Comparison of ENCODE assay signal across 26 cellular contexts in the genomic region with DNA sequence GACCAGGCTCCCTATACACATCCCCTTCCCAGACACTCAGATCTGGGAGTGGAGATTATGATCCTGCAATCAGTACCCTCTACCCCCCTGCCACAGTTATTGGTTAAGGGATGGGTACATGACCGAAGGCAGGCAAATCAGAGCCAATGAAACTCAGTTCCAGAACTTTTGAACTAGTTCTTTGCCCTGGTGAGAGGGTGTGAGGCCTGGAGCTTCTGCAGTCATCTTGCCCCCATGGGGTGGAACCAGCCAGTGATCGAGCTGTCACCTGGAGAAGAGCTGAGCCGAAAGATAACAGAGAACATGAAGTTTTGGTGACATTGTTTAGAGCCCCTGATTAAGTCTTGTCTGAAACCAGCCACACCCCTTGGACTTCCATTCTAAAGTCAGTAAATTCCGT.
DNase-seq lines count a peak whose midpoint lies in the region; ATAC-seq and TF ChIP-seq lines count a peak whose summit lies in the region.
"Had no signal": no experiment of that assay in that cellular context is flagged by ENCODE, and none has a peak within 500 bp of the region (broad histone marks: within the 10 kb centered on the region; RNA-seq: fewer than 3 reads in every experiment).

No MANE protein-coding gene starts in this region.

- TF ChIP-seq CTCF in RWPE1 (conservative IDR thresholded peaks at IDR 0.05; ENCODE audit: low read depth) (no peak), fibroblast of lung (conservative IDR thresholded peaks at IDR 0.05 in 1 of 2, IDR thresholded peaks at IDR 0.05 in 1 of 2; ENCODE audit: low read depth in 1 of 2, low read length in 2 of 2) (no peak), Peyer's patch (IDR thresholded peaks at IDR 0.05) (no peak)

- CTCF ChIA-PET in activated naive CD4-positive, alpha-beta T cell treated with anti-CD3 and anti-CD28 coated beads, Interleukin-2, amount 10 ng/mL, durations not matched to agents 7 days and 5 days (lab: Charles Lee) = interaction anchor here (0.6 kb wide), 1 partner anchor 17 kb away, joined by 4 read pairs; no protein-coding TSS in a partner anchor
- CTCF ChIA-PET in RWPE1 (lab: Yijun Ruan, JAX) = interaction anchor here (0.5 kb wide), 1 partner anchor 98 kb away, joined by 4 read pairs; no protein-coding TSS in a partner anchor

- no peak overlapping the region for H3K9ac ChIP-seq in fibroblast of lung (ENCODE audit: insufficient read depth, low read length)

- no peaks in the 10 kb centered on the region for H3K27me3 Mint-ChIP-seq in activated naive CD4-positive, alpha-beta T cell treated with anti-CD3 and anti-CD28 coated beads, Interleukin-2, amount 50 U/mL, for 24 hours
- H3K27me3 Mint-ChIP-seq in activated naive CD4-positive, alpha-beta T cell treated with anti-CD3 and anti-CD28 coated beads, Interleukin-2, amount 10 ng/mL, durations not matched to agents 7 days and 5 days = peaks cover 52% of the 10 kb centered on the region

- peaks cover 23% of the 10 kb centered on the region for H3K4me1 Mint-ChIP-seq in activated naive CD4-positive, alpha-beta T cell treated with anti-CD3 and anti-CD28 coated beads, Interleukin-2, amount 50 U/mL, for 24 hours
- peaks cover 26% of the 10 kb centered on the region for H3K4me1 Mint-ChIP-seq in activated naive CD4-positive, alpha-beta T cell treated with anti-CD3 and anti-CD28 coated beads, Interleukin-2, amount 10 ng/mL, durations not matched to agents 7 days and 5 days

- H3K4me2 ChIP-seq in fibroblast of lung (ENCODE audit: extremely low read depth, insufficient read depth, low read length) = no peak overlapping the region

- peaks cover 36% of the 10 kb centered on the region for H3K4me1 ChIP-seq in fibroblast of lung (ENCODE audit: control insufficient read depth, extremely low read depth, insufficient read depth, low read length)
- H3K4me1 ChIP-seq in Peyer's patch = peaks cover 7 to 23% (median 19%) of the 10 kb centered on the region in 4 donors

- no peaks in the 10 kb centered on the region for H3K79me2 ChIP-seq in fibroblast of lung (ENCODE audit: control insufficient read depth, insufficient read depth, low read length)

- no peak for ATAC-seq in HG03432 (IDR thresholded peaks at IDR 0.05; ENCODE audit: unreplicated experiment)
- ATAC-seq: activated T-cell treated with anti-CD3 and anti-CD28 coated beads, Interleukin-2, amount 50 U/mL, for 72 hours; HepG2; WTC11 had no signal

- no peaks in the 10 kb centered on the region for H4K20me1 ChIP-seq in fibroblast of lung (ENCODE audit: control insufficient read depth, extremely low read depth, insufficient read depth, low read length)

- POLR2A ChIA-PET in RWPE1 (lab: Yijun Ruan, JAX; ENCODE audit: low non-redundant PET) = no interaction called here

- TF ChIP-seq POLR2A in Peyer's patch (IDR thresholded peaks at IDR 0.05) = no peak

- no peak overlapping the region for H2AFZ ChIP-seq in fibroblast of lung (ENCODE audit: low read length)

- H3K27ac Mint-ChIP-seq in activated naive CD4-positive, alpha-beta T cell treated with anti-CD3 and anti-CD28 coated beads, Interleukin-2, amount 50 U/mL, for 24 hours = peak overlapping the region; percentile 38
- H3K27ac Mint-ChIP-seq in activated naive CD4-positive, alpha-beta T cell treated with anti-CD3 and anti-CD28 coated beads, Interleukin-2, amount 10 ng/mL, durations not matched to agents 7 days and 5 days = no peak overlapping the region
- H3K27ac Mint-ChIP-seq: activated naive CD8-positive, alpha-beta T cell treated with anti-CD3 and anti-CD28 coated beads for 36 hours; T-helper 2 cell treated with Interferon-gamma antibody and Interleukin-4, amounts not matched to agents 5 μg/mL and 100 μg/mL, for 36 hours; WTC11 had no signal

- no peak overlapping the region for H3K4me3 Mint-ChIP-seq in activated naive CD4-positive, alpha-beta T cell treated with anti-CD3 and anti-CD28 coated beads, Interleukin-2, amount 50 U/mL, for 24 hours
- H3K4me3 Mint-ChIP-seq in activated naive CD4-positive, alpha-beta T cell treated with anti-CD3 and anti-CD28 coated beads, Interleukin-2, amount 10 ng/mL, durations not matched to agents 7 days and 5 days = no peak overlapping the region
- H3K4me3 Mint-ChIP-seq: activated naive CD8-positive, alpha-beta T cell treated with anti-CD3 and anti-CD28 coated beads for 36 hours; nephron; stimulated activated naive CD8-positive, alpha-beta T cell treated with anti-CD3 and anti-CD28 coated beads, Interleukin-15, Interleukin-2, amounts not matched to agents 100 ng/mL and 50 ng/mL, for 24 hours; T-helper 2 cell treated with Interferon-gamma antibody and Interleukin-4, amounts not matched to agents 5 μg/mL and 100 μg/mL, for 36 hours; WTC11 had no signal

- peak overlapping the region; percentile 96 for H3K27ac ChIP-seq in RWPE1
- H3K27ac ChIP-seq in fibroblast of lung (ENCODE audit: insufficient read depth, low read length) = peak overlapping the region; percentile 94
- peak overlapping the region in 1 of 4 donors; percentile 17 for H3K27ac ChIP-seq in Peyer's patch
- H3K27ac ChIP-seq: C4-2B had no signal

- no peaks in the 10 kb centered on the region for H3K9me3 Mint-ChIP-seq in activated naive CD4-positive, alpha-beta T cell treated with anti-CD3 and anti-CD28 coated beads, Interleukin-2, amount 50 U/mL, for 24 hours
- H3K9me3 Mint-ChIP-seq in activated naive CD4-positive, alpha-beta T cell treated with anti-CD3 and anti-CD28 coated beads, Interleukin-2, amount 10 ng/mL, durations not matched to agents 7 days and 5 days = no peaks in the 10 kb centered on the region
- H3K9me3 Mint-ChIP-seq: activated T-cell treated with anti-CD3 and anti-CD28 coated beads, Interleukin-2, amount 50 U/mL, for 72 hours; nephron; stimulated activated naive CD8-positive, alpha-beta T cell treated with anti-CD3 and anti-CD28 coated beads, Interleukin-15, Interleukin-2, amounts not matched to agents 100 ng/mL and 50 ng/mL, for 24 hours; T-helper 2 cell treated with Interferon-gamma antibody and Interleukin-4, amounts not matched to agents 5 μg/mL and 100 μg/mL, for 36 hours; WTC11 had no signal

- no peaks in the 10 kb centered on the region for H3K36me3 ChIP-seq in fibroblast of lung (ENCODE audit: control insufficient read depth, insufficient read depth, low read length)
- no peaks in the 10 kb centered on the region for H3K36me3 ChIP-seq in Peyer's patch

- H3K36me3 Mint-ChIP-seq in activated naive CD4-positive, alpha-beta T cell treated with anti-CD3 and anti-CD28 coated beads, Interleukin-2, amount 50 U/mL, for 24 hours = no peaks in the 10 kb centered on the region
- H3K36me3 Mint-ChIP-seq in activated naive CD4-positive, alpha-beta T cell treated with anti-CD3 and anti-CD28 coated beads, Interleukin-2, amount 10 ng/mL, durations not matched to agents 7 days and 5 days = no peaks in the 10 kb centered on the region
- H3K36me3 Mint-ChIP-seq: activated naive CD8-positive, alpha-beta T cell treated with anti-CD3 and anti-CD28 coated beads for 36 hours; WTC11 had no signal

- no peaks in the 10 kb centered on the region for H3K27me3 ChIP-seq in fibroblast of lung (ENCODE audit: control insufficient read depth, insufficient read depth, low read length)
- H3K27me3 ChIP-seq in Peyer's patch = no peaks in the 10 kb centered on the region
- H3K27me3 ChIP-seq: body of pancreas had no signal

- no peak for DNase-seq in activated naive CD4-positive, alpha-beta T cell treated with anti-CD3 and anti-CD28 coated beads, Interleukin-2, amount 10 ng/mL, durations not matched to agents 7 days and 5 days
- DNase-seq in RWPE1 (ENCODE audit: low spot score) (no peak), fibroblast of lung (ENCODE audit: low read depth in 2 of 2) (no peak), Peyer's patch (no peak), hypothalamus (lab: John Stamatoyannopoulos, UW) (no peak), retina (no peak)
- DNase-seq: activated CD8-positive, alpha-beta memory T cell treated with anti-CD3 and anti-CD28 coated beads for 24 hours; activated naive CD8-positive, alpha-beta T cell treated with anti-CD3 and anti-CD28 coated beads for 36 hours; activated T-cell treated with anti-CD3 and anti-CD28 coated beads, Interleukin-2, amount 50 U/mL, for 72 hours; body of pancreas; DMS 273 treated with DMSO at 0.1 percent for 48 hours; GF-D8; H7; NCI-H2029 treated with DMSO at 0.1 percent for 48 hours; NCI-H446 treated with DMSO at 0.1 percent for 48 hours; posterior cingulate gyrus; stimulated activated CD4-positive, alpha-beta T cell treated with anti-CD3 and anti-CD28 coated beads, Interleukin-2, amount 100 ng/mL, for 24 hours had no signal

- H3K9me3 ChIP-seq in fibroblast of lung (ENCODE audit: control insufficient read depth, insufficient read depth, low read depth, low read length) = no peaks in the 10 kb centered on the region
- H3K9me3 ChIP-seq in Peyer's patch = no peaks in the 10 kb centered on the region
- H3K9me3 ChIP-seq: body of pancreas had no signal

- H3K4me3 ChIP-seq in fibroblast of lung (replicated peaks in 1 of 4; ENCODE audit: control extremely low read depth in 1 of 4, insufficient read depth in 1 of 4, low read depth in 3 of 4, low read length in 4 of 4) (no peak overlapping the region), Peyer's patch (no peak overlapping the region)
- H3K4me3 ChIP-seq: body of pancreas, lung had no signal
